ENCODE assay signal across 1 cellular context in the genomic region with DNA sequence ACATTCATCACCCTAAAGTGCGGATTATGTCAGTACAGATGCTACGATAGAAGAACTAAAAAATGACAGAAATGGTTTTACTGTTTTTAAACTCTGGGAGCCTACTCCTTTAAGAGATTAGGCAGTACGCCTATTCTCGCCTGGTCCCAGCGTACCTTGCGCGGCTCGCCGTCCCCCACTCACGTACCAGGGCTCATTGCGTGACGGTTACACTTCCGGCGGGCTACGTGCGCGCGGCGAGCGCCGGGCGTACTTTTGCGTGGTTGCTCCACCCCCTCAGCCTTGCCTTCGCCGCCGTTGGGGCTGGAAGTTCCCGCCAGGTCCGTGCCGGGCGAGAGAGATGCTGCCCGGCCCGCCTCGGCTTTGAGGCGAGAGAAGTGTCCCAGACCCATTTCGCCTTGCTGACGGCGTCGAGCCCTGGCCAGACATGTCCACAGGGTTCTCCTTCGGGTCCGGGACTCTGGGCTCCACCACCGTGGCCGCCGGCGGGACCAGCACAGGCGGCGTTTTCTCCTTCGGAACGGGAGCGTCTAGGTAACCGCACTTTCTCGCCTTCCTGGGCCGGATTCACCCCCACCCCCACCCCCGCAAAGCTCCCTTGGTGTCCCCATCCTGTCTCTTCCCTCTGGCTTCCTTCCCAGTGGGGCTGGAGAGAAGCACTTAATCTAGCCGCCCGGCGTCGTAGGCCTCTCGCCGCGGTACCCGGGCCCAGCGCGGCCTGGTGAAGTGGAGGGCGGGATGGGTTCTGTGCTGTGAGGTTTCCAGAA.
A peak's percentile ranks its signal among the peaks of the same experiment; 100 is the strongest.
TF ChIP-seq lines count a peak whose summit lies in the region.

NUP58 (plus strand) TSS at position 279 of the 767 bp plus-strand sequence; CDS start at position 428, 149 bp downstream.

TF ChIP-seq in liver, 16 proteins besides CTCF, POLR2A, EP300 and RAD21 (continued from another document):
- TF ChIP-seq, protein P1, sequence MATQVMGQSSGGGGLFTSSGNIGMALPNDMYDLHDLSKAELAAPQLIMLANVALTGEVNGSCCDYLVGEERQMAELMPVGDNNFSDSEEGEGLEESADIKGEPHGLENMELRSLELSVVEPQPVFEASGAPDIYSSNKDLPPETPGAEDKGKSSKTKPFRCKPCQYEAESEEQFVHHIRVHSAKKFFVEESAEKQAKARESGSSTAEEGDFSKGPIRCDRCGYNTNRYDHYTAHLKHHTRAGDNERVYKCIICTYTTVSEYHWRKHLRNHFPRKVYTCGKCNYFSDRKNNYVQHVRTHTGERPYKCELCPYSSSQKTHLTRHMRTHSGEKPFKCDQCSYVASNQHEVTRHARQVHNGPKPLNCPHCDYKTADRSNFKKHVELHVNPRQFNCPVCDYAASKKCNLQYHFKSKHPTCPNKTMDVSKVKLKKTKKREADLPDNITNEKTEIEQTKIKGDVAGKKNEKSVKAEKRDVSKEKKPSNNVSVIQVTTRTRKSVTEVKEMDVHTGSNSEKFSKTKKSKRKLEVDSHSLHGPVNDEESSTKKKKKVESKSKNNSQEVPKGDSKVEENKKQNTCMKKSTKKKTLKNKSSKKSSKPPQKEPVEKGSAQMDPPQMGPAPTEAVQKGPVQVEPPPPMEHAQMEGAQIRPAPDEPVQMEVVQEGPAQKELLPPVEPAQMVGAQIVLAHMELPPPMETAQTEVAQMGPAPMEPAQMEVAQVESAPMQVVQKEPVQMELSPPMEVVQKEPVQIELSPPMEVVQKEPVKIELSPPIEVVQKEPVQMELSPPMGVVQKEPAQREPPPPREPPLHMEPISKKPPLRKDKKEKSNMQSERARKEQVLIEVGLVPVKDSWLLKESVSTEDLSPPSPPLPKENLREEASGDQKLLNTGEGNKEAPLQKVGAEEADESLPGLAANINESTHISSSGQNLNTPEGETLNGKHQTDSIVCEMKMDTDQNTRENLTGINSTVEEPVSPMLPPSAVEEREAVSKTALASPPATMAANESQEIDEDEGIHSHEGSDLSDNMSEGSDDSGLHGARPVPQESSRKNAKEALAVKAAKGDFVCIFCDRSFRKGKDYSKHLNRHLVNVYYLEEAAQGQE (IDR thresholded peaks at IDR 0.05): peak; percentile 85
- peak in 1 of 2 donors; percentile 91 for TF ChIP-seq EGR1 (IDR thresholded peaks at IDR 0.05; ENCODE audit: low read depth in 2 of 2)
- TF ChIP-seq NR2F2 (IDR thresholded peaks at IDR 0.05): no peak
